In the genomic region with DNA sequence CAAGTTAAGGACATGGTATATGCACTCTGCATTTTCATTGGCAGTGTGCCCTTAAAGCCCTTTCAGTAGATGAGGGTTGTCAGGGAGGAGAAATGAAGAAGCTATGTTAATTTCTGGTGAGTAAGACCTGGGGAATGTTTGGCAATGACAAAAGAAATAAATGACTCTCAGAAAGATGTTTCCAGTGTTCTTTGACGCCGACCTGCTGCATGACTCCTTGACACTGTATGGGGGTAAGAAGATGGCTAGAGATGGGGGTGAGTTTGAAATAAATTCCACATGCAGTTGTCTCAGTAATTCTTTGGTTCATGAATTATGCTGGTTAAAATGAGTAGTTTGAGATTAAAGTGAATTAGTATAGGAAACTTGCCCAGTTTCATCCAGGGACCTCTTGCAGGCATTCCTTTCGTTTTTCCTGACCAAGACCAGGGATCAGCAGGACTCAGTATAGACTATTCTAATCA, we compare ENCODE assay signal across 13 cellular contexts. TPM values are rescaled to one million over a fixed set of nuclear protein-coding genes. Genes with fewer than 3 reads are reported as not detected.
DNase-seq lines count a peak whose midpoint lies in the region; ATAC-seq and TF ChIP-seq lines count a peak whose summit lies in the region.
"Had no signal": no experiment of that assay in that cellular context is flagged by ENCODE, and none has a peak within 500 bp of the region (broad histone marks: within the 10 kb centered on the region; RNA-seq: fewer than 3 reads in every experiment).

No MANE protein-coding gene starts in this region.

- H3K9ac ChIP-seq in HUES48 (ENCODE audit: low read depth, low read length) (no peak overlapping the region), mammary epithelial cell (ENCODE audit: insufficient read depth, low read length) (no peak overlapping the region)

- no peak overlapping the region for H2AFZ ChIP-seq in mammary epithelial cell (ENCODE audit: low read depth, low read length)

- H3K79me2 ChIP-seq in mammary epithelial cell (ENCODE audit: insufficient read depth, low read length) = no peaks in the 10 kb centered on the region

- TF ChIP-seq CTCF in mammary epithelial cell (conservative IDR thresholded peaks at IDR 0.05 in 1 of 2, IDR thresholded peaks at IDR 0.05 in 1 of 2; ENCODE audit: extremely low read depth in 1 of 2, insufficient read depth in 1 of 2, low read depth in 1 of 2, low read length in 2 of 2) = no peak
- TF ChIP-seq CTCF in GM10248 (IDR thresholded peaks at IDR 0.05; ENCODE audit: control extremely low read depth, extremely low read depth, low read depth, missing control alignments) = no peak

- CTCF ChIA-PET in mammary epithelial cell (lab: Charles Lee; ENCODE audit: low non-redundant PET) (no interaction called here), GM10248 (lab: Yijun Ruan, JAX) (interaction anchor here (0.9 to 2.7 kb wide), 3 partner anchors 9 to 61 kb away, joined by 3 to 10 read pairs (median 5); no protein-coding TSS in a partner anchor)

- peak overlapping the region; percentile 79 for H3K27ac ChIP-seq in HUES48 (ENCODE audit: low read depth, low read length)
- H3K27ac ChIP-seq in mammary epithelial cell (ENCODE audit: insufficient read depth, low read depth, low read length) = no peak overlapping the region
- H3K27ac ChIP-seq: gastrocnemius medialis had no signal

- intact Hi-C loops in mammary epithelial cell (cut with micrococcal nuclease) = no loop called here

- no peaks in the 10 kb centered on the region for H4K20me1 ChIP-seq in mammary epithelial cell (ENCODE audit: insufficient read depth, low read length)

- in situ Hi-C loops in mammary epithelial cell (cut with MboI; ENCODE audit: low sequenced_read_pairs in 2 of 2) = no loop called here

- no peak overlapping the region for H3K4me2 ChIP-seq in mammary epithelial cell (ENCODE audit: insufficient read depth, low read depth, low read length)

- no peak for ATAC-seq in HG02840 (IDR thresholded peaks at IDR 0.05; ENCODE audit: low FRiP score, unreplicated experiment)
- ATAC-seq: gastrocnemius medialis had no signal

- DNase-seq in AG20443 (ENCODE audit: low spot score) (peak; percentile 72), mammary epithelial cell (peak; percentile 33), kidney glomerular epithelial cell (lab: John Stamatoyannopoulos, UW) (peak; percentile 89), GM10248 (ENCODE audit: extremely low spot score) (no peak)
- DNase-seq in stimulated activated CD4-positive, alpha-beta T cell treated with anti-CD3 and anti-CD28 coated beads, Interleukin-2, amount 100 ng/mL, for 24 hours = no peak
- no peak for DNase-seq in central memory CD4-positive, alpha-beta T cell
- DNase-seq: aorta, gastrocnemius medialis, NCI-H1092, NCI-H748 treated with DMSO at 0.1 percent for 48 hours had no signal

- POLR2A ChIA-PET in GM10248 (lab: Yijun Ruan, JAX) = no interaction called here

- peaks cover 64% of the 10 kb centered on the region for H3K36me3 ChIP-seq in HUES48 (ENCODE audit: control insufficient read depth, insufficient read depth, low read length)
- H3K36me3 ChIP-seq in mammary epithelial cell (ENCODE audit: insufficient read depth, low read length) = peaks cover 19% of the 10 kb centered on the region

- dilution Hi-C loops in mammary epithelial cell (cut with HindIII; ENCODE audit: low sequenced_read_pairs) = loop anchor here (5.0 kb wide), 1 partner anchor 44 kb away; no protein-coding TSS in a partner anchor

- no peaks in the 10 kb centered on the region for H3K27me3 ChIP-seq in HUES48 (ENCODE audit: control insufficient read depth, insufficient read depth, low read length)
- no peaks in the 10 kb centered on the region for H3K27me3 ChIP-seq in mammary epithelial cell (ENCODE audit: insufficient read depth, low read length)
- H3K27me3 ChIP-seq: gastrocnemius medialis had no signal

- no peaks in the 10 kb centered on the region for H3K9me3 ChIP-seq in HUES48 (ENCODE audit: control insufficient read depth, insufficient read depth, low read length)
- no peaks in the 10 kb centered on the region for H3K9me3 ChIP-seq in mammary epithelial cell (replicated peaks; ENCODE audit: insufficient read depth, low read length)
- H3K9me3 ChIP-seq: gastrocnemius medialis had no signal

- WGBS in mammary epithelial cell (ENCODE audit: low coverage, missing lambda C conversion rate) = 38% methylated on average over 3 of the region's 3 CpGs

- H3K4me1 ChIP-seq in HUES48 (ENCODE audit: control insufficient read depth, insufficient read depth, low read length) (peaks cover 23% of the 10 kb centered on the region), mammary epithelial cell (ENCODE audit: insufficient read depth, low read length) (peaks cover 25% of the 10 kb centered on the region)

- H3K4me3 ChIP-seq in HUES48 (ENCODE audit: low read depth, low read length) (no peak overlapping the region), mammary epithelial cell (replicated peaks in 1 of 3; ENCODE audit: insufficient read depth in 1 of 3, low read depth in 2 of 3, low read length in 3 of 3) (no peak overlapping the region)
- H3K4me3 ChIP-seq: gastrocnemius medialis, lung had no signal

- BruUV-seq in mammary epithelial cell (replicated peaks; lab: Mats Ljungman, UMichigan) = no TSS peak

RNA-seq across cellular contexts. Expression of a gene that starts 5.9 kb away (rescaled TPM):
- 1 to 10 TPM; 1.2 to 1.9 TPM for total RNA-seq in mammary epithelial cell
- 1.0 TPM for polyA plus RNA-seq in mammary epithelial cell
- not detected for polyA minus RNA-seq in mammary epithelial cell

RNA-seq across cellular contexts. Expression of a gene that starts 5.9 kb away (rescaled TPM):
- total RNA-seq in mammary epithelial cell = 10 to 100 TPM; 42.9 to 46.8 TPM
- polyA plus RNA-seq in mammary epithelial cell = 64.0 TPM
- polyA minus RNA-seq in mammary epithelial cell = 75.2 TPM

RNA-seq across cellular contexts. Expression of a gene that starts 40.1 kb away (rescaled TPM):
- 10 to 100 TPM; 13.7 to 17.2 TPM for total RNA-seq in mammary epithelial cell
- 8.6 TPM for polyA plus RNA-seq in mammary epithelial cell
- 11.6 TPM for polyA minus RNA-seq in mammary epithelial cell

RNA-seq across cellular contexts. Expression of a gene that starts 40.5 kb away (rescaled TPM):
- 10 to 100 TPM; 31.2 to 46.2 TPM for total RNA-seq in mammary epithelial cell
- polyA plus RNA-seq in mammary epithelial cell = 28.8 TPM
- polyA minus RNA-seq in mammary epithelial cell = 13.9 TPM

RNA-seq across cellular contexts. Expression of a gene that starts 40.7 kb away (rescaled TPM):
- 10 to 100 TPM; 23.8 to 26.1 TPM for total RNA-seq in mammary epithelial cell
- polyA plus RNA-seq in mammary epithelial cell = 10.9 TPM
- 5.4 TPM for polyA minus RNA-seq in mammary epithelial cell

Comparison
In these comparisons a context has a peak if more than half of its experiments do, and no peak if none do; other contexts are left out.
1. DNase-seq: peak in AG20443 (single experiment), mammary epithelial cell (single experiment) and kidney glomerular epithelial cell (single experiment); none in stimulated activated CD4-positive, alpha-beta T cell treated with anti-CD3 and anti-CD28 coated beads, Interleukin-2, amount 100 ng/mL, for 24 hours (0 of 2), GM10248 (single experiment) and central memory CD4-positive, alpha-beta T cell (single experiment).